Comparison of ENCODE assay signal across 18 cellular contexts in genomic region chr20:53244711-53245110, GRCh38.
DNase-seq lines count a peak whose midpoint lies in the region; ATAC-seq and TF ChIP-seq lines count a peak whose summit lies in the region.
"Had no signal": no experiment of that assay in that cellular context is flagged by ENCODE, and none has a peak within 500 bp of the region (broad histone marks: within the 10 kb centered on the region; RNA-seq: fewer than 3 reads in every experiment).

No MANE protein-coding gene starts in this region.

- H3K14ac ChIP-seq in IMR-90 (replicated peaks; ENCODE audit: low read depth, low read length) (no peak overlapping the region), mesenchymal stem cell (ENCODE audit: low read length in 2 of 2) (no peak overlapping the region), trophoblast cell (ENCODE audit: low read length) (no peak overlapping the region)

- CTCF ChIA-PET in SK-N-SH (lab: Yijun Ruan, JAX) = no interaction called here
- CTCF ChIA-PET in IMR-90 (lab: Yijun Ruan, JAX) = no interaction called here
- CTCF ChIA-PET in GM10248 (lab: Yijun Ruan, JAX) = interaction anchor here (0.8 to 1.7 kb wide), 3 partner anchors 12 to 43 kb away, joined by 3 to 5 read pairs (median 3); no protein-coding TSS in a partner anchor

- H2BK12ac ChIP-seq in mesenchymal stem cell (ENCODE audit: low read length in 2 of 2) (no peak overlapping the region), trophoblast cell (ENCODE audit: low read length) (no peak overlapping the region)

- H3K4me2 ChIP-seq in SK-N-SH (no peak overlapping the region), IMR-90 (ENCODE audit: low read depth, low read length) (no peak overlapping the region), mesenchymal stem cell (ENCODE audit: low read length, poor library complexity, severe bottlenecking) (no peak overlapping the region), trophoblast cell (ENCODE audit: low read length) (no peak overlapping the region)
- H3K4me2 ChIP-seq: BLaER1 had no signal

- ATAC-seq in SK-N-SH treated with all-trans-retinoic acid at 6 μM for 48 hours (no peak), IMR-90 (ENCODE audit: low read depth) (peak; percentile 42; the same call in 1 of the 2 replicates), HG02759 (IDR thresholded peaks at IDR 0.05; ENCODE audit: unreplicated experiment) (no peak)

- no peak for TF ChIP-seq CTCF in SK-N-SH (IDR thresholded peaks at IDR 0.05)
- TF ChIP-seq CTCF in IMR-90 (conservative IDR thresholded peaks at IDR 0.05; ENCODE audit: low read depth, low read length) = no peak
- TF ChIP-seq CTCF in GM10248 (IDR thresholded peaks at IDR 0.05; ENCODE audit: control extremely low read depth, extremely low read depth, low read depth, missing control alignments) = no peak

- no peak for TF ChIP-seq EP300 in SK-N-SH (IDR thresholded peaks at IDR 0.05; ENCODE audit: borderline replicate concordance in 1 of 2, low read depth in 1 of 2, low read length in 1 of 2)

- no peak overlapping the region for H3K4ac ChIP-seq in IMR-90 (ENCODE audit: low read depth, low read length)
- H3K4ac ChIP-seq in mesenchymal stem cell (ENCODE audit: low read depth in 1 of 2, low read length in 2 of 2) = no peak overlapping the region
- no peak overlapping the region for H3K4ac ChIP-seq in trophoblast cell (ENCODE audit: low read depth, low read length)

- POLR2A ChIA-PET in SK-N-SH (lab: Yijun Ruan, JAX) (no interaction called here), IMR-90 (lab: Charles Lee; ENCODE audit: unreplicated experiment) (no interaction called here), GM10248 (lab: Yijun Ruan, JAX) (no interaction called here)

- no peak overlapping the region for H4K12ac ChIP-seq in trophoblast cell (ENCODE audit: low read depth, low read length)

- H3K36me3 ChIP-seq in SK-N-SH (replicated peaks in 1 of 2; ENCODE audit: control insufficient read depth in 1 of 2, insufficient read depth in 2 of 2, low read length in 1 of 2) (no peaks in the 10 kb centered on the region), IMR-90 (ENCODE audit: control insufficient read depth, insufficient read depth, low read length) (no peaks in the 10 kb centered on the region), mesenchymal stem cell (ENCODE audit: control insufficient read depth in 1 of 2, insufficient read depth in 2 of 2, low read depth in 1 of 2, low read length in 2 of 2) (no peaks in the 10 kb centered on the region), trophoblast cell (ENCODE audit: control insufficient read depth in 1 of 2, insufficient read depth in 2 of 2, low read length in 2 of 2) (no peaks in the 10 kb centered on the region)
- H3K36me3 ChIP-seq: BLaER1 had no signal

- H3K9ac ChIP-seq in SK-N-SH (no peak overlapping the region), IMR-90 (ENCODE audit: low read depth, low read length) (no peak overlapping the region), mesenchymal stem cell (ENCODE audit: low read length) (no peak overlapping the region), trophoblast cell (ENCODE audit: low read length) (no peak overlapping the region)
- H3K9ac ChIP-seq: BLaER1 had no signal

- no peak for DNase-seq in SK-N-SH
- no peak for DNase-seq in IMR-90
- DNase-seq in mesenchymal stem cell = peak; percentile 41
- peak; percentile 52 to 78 for DNase-seq in trophoblast cell
- no peak for DNase-seq in C1 segment of cervical spinal cord (lab: John Stamatoyannopoulos, UW)
- no peak for DNase-seq in GM10248 (ENCODE audit: extremely low spot score)
- DNase-seq: CD4-positive, alpha-beta T cell; CD8-positive, alpha-beta memory T cell; DMS 273 treated with DMSO at 0.1 percent for 48 hours; DMS79; EL; GDM1; H7; HCEC 1CT had no signal

- no peak for TF ChIP-seq POLR2A in IMR-90 (IDR thresholded peaks at IDR 0.05; ENCODE audit: low read depth, low read length)

- no peak overlapping the region for H2BK5ac ChIP-seq in IMR-90 (ENCODE audit: low read depth, low read length, poor library complexity, severe bottlenecking)
- H2BK5ac ChIP-seq in mesenchymal stem cell (ENCODE audit: low read depth, low read length, poor library complexity, severe bottlenecking) = no peak overlapping the region
- no peak overlapping the region for H2BK5ac ChIP-seq in trophoblast cell (ENCODE audit: low read depth, low read length, poor library complexity)

- H3K27me3 ChIP-seq in SK-N-SH (ENCODE audit: insufficient read depth) (no peaks in the 10 kb centered on the region), IMR-90 (ENCODE audit: control insufficient read depth, insufficient read depth, low read length) (no peaks in the 10 kb centered on the region), mesenchymal stem cell (ENCODE audit: control insufficient read depth in 1 of 2, insufficient read depth in 1 of 2, low read length in 2 of 2) (no peaks in the 10 kb centered on the region), trophoblast cell (ENCODE audit: insufficient read depth, low read length) (no peaks in the 10 kb centered on the region)
- H3K27me3 ChIP-seq: BLaER1 had no signal

- dilution Hi-C loops in IMR-90 (cut with HindIII; ENCODE audit: low sequenced_read_pairs, unreplicated experiment) = no loop called here

- 36% methylated on average over 2 of the region's 2 CpGs for WGBS in SK-N-SH (ENCODE audit: low lambda C conversion rate)
- no CpG with 5 or more reads among the region's 2 CpGs for WGBS in IMR-90 (ENCODE audit: extremely low coverage in 2 of 2, insufficient read length in 1 of 2), 2 experiments
- WGBS in mesenchymal stem cell = no CpG with 5 or more reads among the region's 2 CpGs
- no CpG with 5 or more reads among the region's 2 CpGs for WGBS in trophoblast cell (ENCODE audit: extremely low coverage, insufficient coverage, insufficient read length)

- no peak overlapping the region for H2AK9ac ChIP-seq in IMR-90 (replicated peaks; ENCODE audit: low read depth, low read length, poor library complexity)

- no peaks in the 10 kb centered on the region for H4K20me1 ChIP-seq in SK-N-SH (ENCODE audit: insufficient read depth)
- no peaks in the 10 kb centered on the region for H4K20me1 ChIP-seq in IMR-90 (ENCODE audit: insufficient read depth, low read length)
- H4K20me1 ChIP-seq: BLaER1 had no signal

- no peaks in the 10 kb centered on the region for H3K9me1 ChIP-seq in IMR-90 (ENCODE audit: insufficient read depth, low read length)

- H3K23ac ChIP-seq in IMR-90 (ENCODE audit: low read depth, low read length) (no peak overlapping the region), mesenchymal stem cell (ENCODE audit: low read length in 2 of 2) (no peak overlapping the region), trophoblast cell (ENCODE audit: low read length) (no peak overlapping the region)

- BruUV-seq in IMR-90 (replicated peaks; lab: Mats Ljungman, UMichigan) = no TSS peak

- H4K91ac ChIP-seq in IMR-90 (ENCODE audit: insufficient read depth, low read depth, low read length) (no peak overlapping the region), mesenchymal stem cell (ENCODE audit: low read length) (no peak overlapping the region), trophoblast cell (ENCODE audit: low read depth, low read length) (no peak overlapping the region)

- no peak overlapping the region for H2AFZ ChIP-seq in SK-N-SH (ENCODE audit: low read depth)
- no peak overlapping the region for H2AFZ ChIP-seq in IMR-90 (replicated peaks; ENCODE audit: low read length, poor library complexity)
- no peak overlapping the region for H2AFZ ChIP-seq in mesenchymal stem cell (ENCODE audit: low read depth, low read length)
- no peak overlapping the region for H2AFZ ChIP-seq in trophoblast cell (ENCODE audit: insufficient read depth, low read length, poor library complexity)

- H2BK15ac ChIP-seq in IMR-90 (ENCODE audit: low read depth, low read length) = no peak overlapping the region
- H2BK15ac ChIP-seq in mesenchymal stem cell (ENCODE audit: low read depth, poor library complexity, severe bottlenecking) = no peak overlapping the region

- H3K56ac ChIP-seq in IMR-90 (ENCODE audit: extremely low read depth, insufficient read depth, low read length) = no peak overlapping the region

- no peak for TF ChIP-seq RAD21 in SK-N-SH (IDR thresholded peaks at IDR 0.05; ENCODE audit: low read length)
- no peak for TF ChIP-seq RAD21 in IMR-90 (IDR thresholded peaks at IDR 0.05; ENCODE audit: low read length)

- in situ Hi-C loops in IMR-90 (cut with MboI; ENCODE audit: low sequenced_read_pairs) = no loop called here

- no peak overlapping the region for H4K8ac ChIP-seq in IMR-90 (ENCODE audit: low read depth in 2 of 2, low read length in 2 of 2)
- no peak overlapping the region for H4K8ac ChIP-seq in mesenchymal stem cell (ENCODE audit: low read length)
- no peak overlapping the region for H4K8ac ChIP-seq in trophoblast cell (ENCODE audit: low read depth, low read length)

- H3K9me3 ChIP-seq in SK-N-SH = no peaks in the 10 kb centered on the region
- no peaks in the 10 kb centered on the region for H3K9me3 ChIP-seq in IMR-90 (ENCODE audit: control insufficient read depth, insufficient read depth, low read length)
- H3K9me3 ChIP-seq in mesenchymal stem cell (ENCODE audit: control insufficient read depth, low read length) = no peaks in the 10 kb centered on the region
- no peaks in the 10 kb centered on the region for H3K9me3 ChIP-seq in trophoblast cell (ENCODE audit: insufficient read depth, low read depth, low read length)
- H3K9me3 ChIP-seq: BLaER1 had no signal

- no peaks in the 10 kb centered on the region for H3F3A ChIP-seq in SK-N-SH (replicated peaks; ENCODE audit: insufficient read depth)

- no peaks in the 10 kb centered on the region for H3K79me1 ChIP-seq in IMR-90 (ENCODE audit: low read depth in 1 of 2, low read length in 2 of 2)
- H3K79me1 ChIP-seq in mesenchymal stem cell (replicated peaks; ENCODE audit: low read length, poor library complexity, severe bottlenecking) = no peaks in the 10 kb centered on the region
- H3K79me1 ChIP-seq in trophoblast cell (ENCODE audit: low read length) = no peaks in the 10 kb centered on the region

- H3K4me3 ChIP-seq in SK-N-SH (ENCODE audit: low read depth in 2 of 2, low read length in 1 of 2) (no peak overlapping the region), IMR-90 (ENCODE audit: insufficient read depth, low read depth, low read length) (no peak overlapping the region), mesenchymal stem cell (ENCODE audit: insufficient read depth in 1 of 2, low read depth in 1 of 2, low read length in 2 of 2) (no peak overlapping the region), trophoblast cell (ENCODE audit: low read depth, low read length) (no peak overlapping the region)
- H3K4me3 ChIP-seq: BLaER1 had no signal

- H3K18ac ChIP-seq in IMR-90 (ENCODE audit: low read depth, low read length) (no peak overlapping the region), mesenchymal stem cell (ENCODE audit: low read depth in 1 of 2, low read length in 2 of 2) (no peak overlapping the region), trophoblast cell (ENCODE audit: low read length) (no peak overlapping the region)

- H2AK5ac ChIP-seq in IMR-90 (ENCODE audit: low read depth, low read length) (no peak overlapping the region), mesenchymal stem cell (ENCODE audit: low read length, severe bottlenecking) (no peak overlapping the region), trophoblast cell (ENCODE audit: low read length) (no peak overlapping the region)

- intact Hi-C loops in IMR-90 (cut with micrococcal nuclease) = no loop called here

- no peak overlapping the region for H2BK20ac ChIP-seq in IMR-90 (ENCODE audit: low read depth, low read length)

- H3K27ac ChIP-seq in SK-N-SH (ENCODE audit: low read depth in 2 of 2, low read length in 1 of 2) (no peak overlapping the region), IMR-90 (ENCODE audit: insufficient read depth, low read length) (no peak overlapping the region), mesenchymal stem cell (ENCODE audit: low read length, poor library complexity, severe bottlenecking) (no peak overlapping the region), trophoblast cell (ENCODE audit: low read depth, low read length) (no peak overlapping the region)
- H3K27ac ChIP-seq: 22Rv1, BLaER1 had no signal

- H3K4me1 ChIP-seq in SK-N-SH (ENCODE audit: control insufficient read depth in 1 of 2, insufficient read depth in 2 of 2, low read depth in 1 of 2, low read length in 1 of 2) = no peaks in the 10 kb centered on the region
- H3K4me1 ChIP-seq in IMR-90 (ENCODE audit: control insufficient read depth, insufficient read depth, low read length) = peaks cover 7% of the 10 kb centered on the region; the same call in 1 of the 2 replicates
- H3K4me1 ChIP-seq in mesenchymal stem cell (ENCODE audit: control insufficient read depth, insufficient read depth, low read depth, low read length) = no peaks in the 10 kb centered on the region
- no peaks in the 10 kb centered on the region for H3K4me1 ChIP-seq in trophoblast cell (ENCODE audit: control insufficient read depth in 1 of 2, insufficient read depth in 2 of 2, low read length in 2 of 2)
- H3K4me1 ChIP-seq: BLaER1 had no signal

- H2BK120ac ChIP-seq in IMR-90 (ENCODE audit: low read depth, low read length) (no peak overlapping the region), mesenchymal stem cell (ENCODE audit: low read depth, low read length) (no peak overlapping the region), trophoblast cell (ENCODE audit: insufficient read depth, low read length, poor library complexity) (no peak overlapping the region)

- H3K9me2 ChIP-seq in SK-N-SH = no peaks in the 10 kb centered on the region

- H3K79me2 ChIP-seq in SK-N-SH (ENCODE audit: insufficient read depth) (no peaks in the 10 kb centered on the region), trophoblast cell (ENCODE audit: control insufficient read depth, insufficient read depth, low read length, poor library complexity) (no peaks in the 10 kb centered on the region)

- H4K5ac ChIP-seq in IMR-90 (ENCODE audit: low read depth, low read length) = no peak overlapping the region

Comparison
In these comparisons a context has a peak if more than half of its experiments do, and no peak if none do; other contexts are left out.
1. DNase-seq: peak in mesenchymal stem cell (single experiment) and trophoblast cell (2 of 2); none in SK-N-SH (single experiment), IMR-90 (single experiment), C1 segment of cervical spinal cord (0 of 14) and GM10248 (single experiment).